In genomic region chr7:151745706-151746105, GRCh38 we compare ENCODE assay signal across 15 cellular contexts.
A peak's percentile ranks its signal among the peaks of the same experiment; 100 is the strongest.
DNase-seq lines count a peak whose midpoint lies in the region; ATAC-seq, FAIRE-seq and TF ChIP-seq lines count a peak whose summit lies in the region.
"Had no signal": no experiment of that assay in that cellular context is flagged by ENCODE, and none has a peak within 500 bp of the region (broad histone marks: within the 10 kb centered on the region; RNA-seq: fewer than 3 reads in every experiment).

No MANE protein-coding gene starts in this region.

- H3K9me3 ChIP-seq in astrocyte (ENCODE audit: insufficient read depth, low read depth, low read length): no peaks in the 10 kb centered on the region
- no peaks in the 10 kb centered on the region for H3K9me3 ChIP-seq in HepG2 (ENCODE audit: low read length)
- no peaks in the 10 kb centered on the region for H3K9me3 ChIP-seq in small intestine (ENCODE audit: control insufficient read depth, low read depth)
- no peaks in the 10 kb centered on the region for H3K9me3 ChIP-seq in esophagus squamous epithelium
- H3K9me3 ChIP-seq: adrenal gland, neutrophil had no signal

- H3K27ac ChIP-seq in astrocyte (ENCODE audit: low read depth, low read length): no peak overlapping the region
- peak overlapping the region; percentile 41 for H3K27ac ChIP-seq in HepG2 (ENCODE audit: extremely low read length, insufficient read depth, low read length)
- peak overlapping the region; percentile 6 to 83 for H3K27ac ChIP-seq in small intestine (ENCODE audit: low read depth in 1 of 2, low read length in 1 of 2)
- H3K27ac ChIP-seq in esophagus squamous epithelium: no peak overlapping the region
- H3K27ac ChIP-seq: adrenal gland, neutrophil had no signal

- CTCF ChIA-PET in HepG2 (lab: Yijun Ruan, JAX; ENCODE audit: low intra/inter-chr PET ratio, low total read pairs): interaction anchor here (1.6 kb wide), 1 partner anchor 8 kb away, joined by 7 read pairs; no protein-coding TSS in a partner anchor
- CTCF ChIA-PET in activated CD4-positive, alpha-beta memory T cell treated with anti-CD3 and anti-CD28 coated beads for 36 hours (lab: Charles Lee): interaction anchor here (0.6 to 1.3 kb wide), 4 partner anchors 10 to 175 kb away, joined by 3 to 5 read pairs (median 3); no protein-coding TSS in a partner anchor

- no peaks in the 10 kb centered on the region for H3K9me3 Mint-ChIP-seq in HFFc6
- H3K9me3 Mint-ChIP-seq in astrocyte (ENCODE audit: unreplicated experiment): no peaks in the 10 kb centered on the region
- no peaks in the 10 kb centered on the region for H3K9me3 Mint-ChIP-seq in activated CD4-positive, alpha-beta memory T cell treated with anti-CD3 and anti-CD28 coated beads for 36 hours
- H3K9me3 Mint-ChIP-seq: T-cell had no signal

- intact Hi-C loops in HepG2 (cut with micrococcal nuclease; ENCODE audit: unreplicated experiment) (loop anchor here (1.0 kb wide), 1 partner anchor 9 kb away; no protein-coding TSS in a partner anchor), esophagus squamous epithelium (cut with DNase I) (no loop called here)
- intact Hi-C loops in activated CD4-positive, alpha-beta memory T cell treated with anti-CD3 and anti-CD28 coated beads for 36 hours (cut with micrococcal nuclease): loop anchor here (2.0 to 5.0 kb wide), 3 partner anchors 19 to 393 kb away; no protein-coding TSS in a partner anchor

- DNase-seq in HFFc6: no peak
- DNase-seq in astrocyte (ENCODE audit: low read depth): no peak
- no peak for DNase-seq in HepG2 (ENCODE audit: low spot score)
- DNase-seq in small intestine: no peak
- DNase-seq in activated CD4-positive, alpha-beta memory T cell treated with anti-CD3 and anti-CD28 coated beads for 36 hours: no peak
- DNase-seq in HPDE6-E6E7 (ENCODE audit: extremely low spot score): no peak
- no peak for DNase-seq in NCI-H1930 (lab: John Stamatoyannopoulos, UW)
- no peak for DNase-seq in esophagus squamous epithelium (lab: John Stamatoyannopoulos, UW)
- DNase-seq: activated T-cell treated with anti-CD3 and anti-CD28 coated beads for 4 hours, KG1, NCI-H1417 treated with DMSO at 0.1 percent for 48 hours had no signal

- H3K4me3 Mint-ChIP-seq in HFFc6 (peak overlapping the region; percentile 10; the same call in 1 of the 2 replicates), astrocyte (ENCODE audit: unreplicated experiment) (no peak overlapping the region)
- no peak overlapping the region for H3K4me3 Mint-ChIP-seq in activated CD4-positive, alpha-beta memory T cell treated with anti-CD3 and anti-CD28 coated beads for 36 hours
- H3K4me3 Mint-ChIP-seq: T-cell had no signal

- no peak for FAIRE-seq in astrocyte (lab: Jason Lieb, UNC)
- FAIRE-seq in HepG2 (lab: Jason Lieb, UNC): no peak
- FAIRE-seq in small intestine (lab: Jason Lieb, UNC): no peak
- FAIRE-seq: colon had no signal

- H3K36me3 Mint-ChIP-seq in HFFc6 (ENCODE audit: low read depth): no peaks in the 10 kb centered on the region
- H3K36me3 Mint-ChIP-seq in astrocyte (ENCODE audit: low read depth, unreplicated experiment): no peaks in the 10 kb centered on the region
- H3K36me3 Mint-ChIP-seq in activated CD4-positive, alpha-beta memory T cell treated with anti-CD3 and anti-CD28 coated beads for 36 hours: peaks cover 3% of the 10 kb centered on the region

- TF ChIP-seq POLR2A in HepG2 (IDR thresholded peaks at IDR 0.05; ENCODE audit: insufficient read depth in 1 of 2, low read depth in 2 of 2, low read length in 2 of 2) (no peak), esophagus squamous epithelium (IDR thresholded peaks at IDR 0.05) (no peak)

- in situ Hi-C loops in HepG2 (cut with HindIII; ENCODE audit: extremely low pct_ligation_motif_present, low pct_unique_long_range_greater_than_20kb): no loop called here

- H2AFZ ChIP-seq in astrocyte (ENCODE audit: low read depth, low read length) (no peak overlapping the region), HepG2 (ENCODE audit: low read length) (no peak overlapping the region)

- BruUV-seq in HepG2 (replicated peaks; lab: Mats Ljungman, UMichigan): TSS peak; percentile 97

- TF ChIP-seq EP300 in HepG2 (IDR thresholded peaks at IDR 0.05; ENCODE audit: low read depth in 2 of 2, low read length in 2 of 2) (no peak), HepG2 (CRISPR knock-in tag; IDR thresholded peaks at IDR 0.05; ENCODE audit: borderline replicate concordance) (no peak)

- ATAC-seq in HepG2: no peak
- ATAC-seq: T-cell had no signal

- no peaks in the 10 kb centered on the region for H3K27me3 ChIP-seq in astrocyte (ENCODE audit: insufficient read depth, low read length)
- no peaks in the 10 kb centered on the region for H3K27me3 ChIP-seq in HepG2 (ENCODE audit: control insufficient read depth in 1 of 2, insufficient read depth in 2 of 2, low read length in 2 of 2)
- H3K27me3 ChIP-seq in small intestine (ENCODE audit: control insufficient read depth in 2 of 2, insufficient read depth in 2 of 2, low read length in 2 of 2): no peaks in the 10 kb centered on the region
- no peaks in the 10 kb centered on the region for H3K27me3 ChIP-seq in esophagus squamous epithelium
- H3K27me3 ChIP-seq: adrenal gland had no signal

- H3K4me1 ChIP-seq in astrocyte (ENCODE audit: insufficient read depth, low read length) (peaks cover 38% of the 10 kb centered on the region), HepG2 (ENCODE audit: insufficient read depth, low read length) (peaks cover 30% of the 10 kb centered on the region), small intestine (ENCODE audit: control insufficient read depth in 2 of 2, insufficient read depth in 1 of 2, low read depth in 1 of 2, low read length in 1 of 2) (peaks cover 3 to 7% of the 10 kb centered on the region in 2 donors), esophagus squamous epithelium (peaks cover 0 to 16% (median 2%) of the 10 kb centered on the region in 3 donors)

- H3K27ac Mint-ChIP-seq in HFFc6 (peak overlapping the region; percentile 42; the same call in 1 of the 2 replicates), astrocyte (ENCODE audit: unreplicated experiment) (no peak overlapping the region)
- H3K27ac Mint-ChIP-seq in activated CD4-positive, alpha-beta memory T cell treated with anti-CD3 and anti-CD28 coated beads for 36 hours: no peak overlapping the region
- H3K27ac Mint-ChIP-seq: T-cell had no signal

- H3K4me3 ChIP-seq in astrocyte (ENCODE audit: insufficient read depth, low read depth, low read length): no peak overlapping the region
- no peak overlapping the region for H3K4me3 ChIP-seq in HepG2 (replicated peaks in 1 of 3; ENCODE audit: insufficient read depth in 1 of 3, low read depth in 2 of 3, low read length in 3 of 3)
- H3K4me3 ChIP-seq in small intestine (ENCODE audit: low read depth in 1 of 2, low read length in 2 of 2): no peak overlapping the region
- H3K4me3 ChIP-seq in esophagus squamous epithelium: no peak overlapping the region
- H3K4me3 ChIP-seq: adrenal gland had no signal

- H3K4me1 Mint-ChIP-seq in HFFc6 (ENCODE audit: low read depth) (peaks cover 32% of the 10 kb centered on the region), astrocyte (ENCODE audit: low read depth, unreplicated experiment) (peaks cover 25% of the 10 kb centered on the region)
- peaks cover 41% of the 10 kb centered on the region for H3K4me1 Mint-ChIP-seq in activated CD4-positive, alpha-beta memory T cell treated with anti-CD3 and anti-CD28 coated beads for 36 hours (ENCODE audit: low read depth)

- H3K36me3 ChIP-seq in astrocyte (ENCODE audit: insufficient read depth, low read length): no peaks in the 10 kb centered on the region
- no peaks in the 10 kb centered on the region for H3K36me3 ChIP-seq in HepG2 (replicated peaks in 1 of 2; ENCODE audit: control insufficient read depth in 1 of 2, insufficient read depth in 2 of 2, low read length in 2 of 2)
- no peaks in the 10 kb centered on the region for H3K36me3 ChIP-seq in small intestine (ENCODE audit: control insufficient read depth in 2 of 2, insufficient read depth in 2 of 2, low read length in 2 of 2)
- peaks cover 0 to 13% (median 0%) of the 10 kb centered on the region in 3 donors for H3K36me3 ChIP-seq in esophagus squamous epithelium
- H3K36me3 ChIP-seq: adrenal gland, neutrophil had no signal

- POLR2A ChIA-PET in HepG2 (lab: Yijun Ruan, JAX): interaction anchor here (1.1 to 1.2 kb wide), 2 partner anchors 8 to 114 kb away, joined by 6 to 8 read pairs; no protein-coding TSS in a partner anchor
- POLR2A ChIA-PET in activated CD4-positive, alpha-beta memory T cell treated with anti-CD3 and anti-CD28 coated beads for 36 hours (lab: Charles Lee): interaction anchor here (1.2 kb wide), 1 partner anchor 112 kb away, joined by 4 read pairs; no protein-coding TSS in a partner anchor

- H3K9ac ChIP-seq in astrocyte (ENCODE audit: low read length) (peak overlapping the region; percentile 68), HepG2 (ENCODE audit: insufficient read depth, low read depth, low read length) (peak overlapping the region; percentile 8; the same call in 1 of the 2 replicates)

- TF ChIP-seq RAD21 in HepG2 (CRISPR knock-in tag; IDR thresholded peaks at IDR 0.05): no peak

- H4K20me1 ChIP-seq in astrocyte (ENCODE audit: insufficient read depth, low read length) (no peaks in the 10 kb centered on the region), HepG2 (ENCODE audit: insufficient read depth, low read length) (no peaks in the 10 kb centered on the region)

- peaks cover 7% of the 10 kb centered on the region; the same call in 1 of the 2 replicates for H3K27me3 Mint-ChIP-seq in HFFc6 (ENCODE audit: insufficient read depth)
- H3K27me3 Mint-ChIP-seq in astrocyte (ENCODE audit: low read depth, unreplicated experiment): peaks cover 2% of the 10 kb centered on the region
- H3K27me3 Mint-ChIP-seq in activated CD4-positive, alpha-beta memory T cell treated with anti-CD3 and anti-CD28 coated beads for 36 hours: no peaks in the 10 kb centered on the region
- H3K27me3 Mint-ChIP-seq: T-cell had no signal

- TF ChIP-seq CTCF in HFFc6 (IDR thresholded peaks at IDR 0.05) (no peak), astrocyte (IDR thresholded peaks at IDR 0.05; ENCODE audit: insufficient read depth, low read depth, low read length) (no peak), HepG2 (CRISPR knock-in tag; IDR thresholded peaks at IDR 0.05) (no peak), esophagus squamous epithelium (IDR thresholded peaks at IDR 0.05) (no peak)

- H3K4me2 ChIP-seq in astrocyte (ENCODE audit: low read length) (peak overlapping the region; percentile 36), HepG2 (ENCODE audit: low read depth, low read length) (peak overlapping the region; percentile 60)

- 72% methylated on average over 5 of the region's 11 CpGs for WGBS in HepG2 (ENCODE audit: low lambda C conversion rate)
- WGBS in small intestine, 3 donors: 69 to 91% (median 75%) methylated on average over 11 of the region's 11 CpGs
- WGBS in esophagus squamous epithelium, 2 donors: 80 to 88% methylated on average over 6 to 8 of the region's 11 CpGs

- H3K79me2 ChIP-seq in astrocyte (ENCODE audit: insufficient read depth, low read length) (no peaks in the 10 kb centered on the region), HepG2 (ENCODE audit: insufficient read depth, low read length) (no peaks in the 10 kb centered on the region)

TF ChIP-seq in HepG2, 621 proteins besides CTCF, POLR2A, EP300 and RAD21:
- 0 out of 2 replicates have a peak, but pooled peaks have one; percentile 3 for TF ChIP-seq ZBTB38 (CRISPR knock-in tag; IDR thresholded peaks at IDR 0.05)
- no peak for TF ChIP-seq REL (CRISPR knock-in tag; conservative IDR thresholded peaks at IDR 0.05)

Comparison
In these comparisons a context has a peak if more than half of its experiments do, and no peak if none do; other contexts are left out.
1. H3K27ac ChIP-seq: peak in HepG2 (single experiment) and small intestine (2 of 2); none in astrocyte (single experiment) and esophagus squamous epithelium (0 of 4).